ENCODE assay signal across 7 cellular contexts in the genomic region with DNA sequence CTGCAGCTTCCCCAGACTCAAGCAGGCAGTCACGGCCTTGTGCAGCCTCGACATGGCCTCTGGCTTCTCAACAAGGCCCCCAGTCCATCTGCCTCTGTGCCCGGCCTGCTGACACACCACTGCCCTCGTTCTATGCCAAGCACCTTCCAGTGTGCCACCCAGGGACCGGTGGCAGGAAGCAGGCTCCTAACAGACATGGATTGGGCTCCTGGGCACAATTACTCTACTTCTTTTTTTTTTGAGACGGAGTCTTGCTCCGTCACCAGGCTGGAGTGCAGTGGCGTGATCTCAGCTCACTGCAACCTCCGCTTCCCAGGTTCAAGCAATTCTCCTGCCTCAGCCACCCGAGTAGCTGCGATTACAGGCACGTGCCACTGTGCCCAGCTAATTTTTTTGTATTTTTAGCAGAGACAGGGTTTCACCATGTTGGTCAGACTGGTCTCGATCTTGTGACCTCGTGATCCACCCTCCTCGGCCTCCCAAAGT. TPM values are rescaled to one million over a fixed set of nuclear protein-coding genes. Genes with fewer than 3 reads are reported as not detected.
DNase-seq lines count a peak whose midpoint lies in the region; ATAC-seq and TF ChIP-seq lines count a peak whose summit lies in the region.
"Not testable (repeated sequence)": the region's sequence is repeated elsewhere in the genome, so short reads cannot be mapped to it uniquely, and the experiment has no call there.

No MANE protein-coding gene starts in this region.

- ATAC-seq in T-helper 17 cell; activated T-cell treated with anti-CD3 and anti-CD28 coated beads, Interleukin-2, amount 50 U/mL, for 72 hours (replicated peaks in 1 of 2); gastroesophageal sphincter; natural killer cell: not testable (repeated sequence)

- H3K27me3 ChIP-seq in ascending aorta, gastroesophageal sphincter: not testable (repeated sequence)

- H3K27ac ChIP-seq in ascending aorta (peak overlapping the region; percentile 19 to 66), gastroesophageal sphincter (peak overlapping the region in 3 of 4 donors; percentile 31 to 61 (median 37))

- TF ChIP-seq EP300 in gastroesophageal sphincter (IDR thresholded peaks at IDR 0.05), result not testable (repeated sequence)

- H3K4me3 ChIP-seq in GM12875 (ENCODE audit: low read depth, low read length), result peak overlapping the region; percentile 5
- not testable (repeated sequence) for H3K4me3 ChIP-seq in ascending aorta, gastroesophageal sphincter

- 69 to 73% methylated on average over 9 of the region's 15 CpGs for WGBS in gastroesophageal sphincter (ENCODE audit: low coverage in 1 of 2), 2 donors

- H3K4me3 Mint-ChIP-seq in T-helper 17 cell (peak overlapping the region; percentile 91), natural killer cell (peak overlapping the region; percentile 49)
- H3K4me3 Mint-ChIP-seq in activated T-cell treated with anti-CD3 and anti-CD28 coated beads, Interleukin-2, amount 50 U/mL, for 72 hours, result peak overlapping the region; percentile 87 to 91
- H3K4me3 Mint-ChIP-seq in stimulated activated naive CD8-positive, alpha-beta T cell treated with anti-CD3 and anti-CD28 coated beads, Interleukin-15, Interleukin-2, amounts not matched to agents 100 ng/mL and 50 ng/mL, for 24 hours, result peak overlapping the region; percentile 65

- intact Hi-C loops in ascending aorta (cut with DNase I), result not testable (repeated sequence)
- intact Hi-C loops in natural killer cell (cut with micrococcal nuclease), result loop anchor here (2.0 to 5.0 kb wide), 2 partner anchors 53 to 138 kb away; partner anchors contain the start of gene CAB39

- H3K4me1 Mint-ChIP-seq in T-helper 17 cell (peaks cover 71% of the 10 kb centered on the region), natural killer cell (peaks cover 59 to 75% of the 10 kb centered on the region in 2 donors)
- peaks cover 95% of the 10 kb centered on the region for H3K4me1 Mint-ChIP-seq in activated T-cell treated with anti-CD3 and anti-CD28 coated beads, Interleukin-2, amount 50 U/mL, for 72 hours (ENCODE audit: low read depth)
- peaks cover 95% of the 10 kb centered on the region for H3K4me1 Mint-ChIP-seq in stimulated activated naive CD8-positive, alpha-beta T cell treated with anti-CD3 and anti-CD28 coated beads, Interleukin-15, Interleukin-2, amounts not matched to agents 100 ng/mL and 50 ng/mL, for 24 hours (ENCODE audit: low read depth)

- not testable (repeated sequence) for DNase-seq in T-helper 17 cell; activated T-cell treated with anti-CD3 and anti-CD28 coated beads, Interleukin-2, amount 50 U/mL, for 72 hours; ascending aorta (ENCODE audit: low spot score in 2 of 2); natural killer cell

- not testable (repeated sequence) for TF ChIP-seq POLR2A in gastroesophageal sphincter (IDR thresholded peaks at IDR 0.05)

- H3K4me1 ChIP-seq in ascending aorta, result not testable (repeated sequence)
- peaks cover 0 to 18% (median 0%) of the 10 kb centered on the region in 3 donors for H3K4me1 ChIP-seq in gastroesophageal sphincter

- H3K27me3 Mint-ChIP-seq in T-helper 17 cell; activated T-cell treated with anti-CD3 and anti-CD28 coated beads, Interleukin-2, amount 50 U/mL, for 72 hours (ENCODE audit: low read depth); natural killer cell (ENCODE audit: low read depth in 2 of 2); stimulated activated naive CD8-positive, alpha-beta T cell treated with anti-CD3 and anti-CD28 coated beads, Interleukin-15, Interleukin-2, amounts not matched to agents 100 ng/mL and 50 ng/mL, for 24 hours: not testable (repeated sequence)

- H3K27ac Mint-ChIP-seq in T-helper 17 cell (peak overlapping the region; percentile 96), natural killer cell (peak overlapping the region; percentile 70 to 93)
- H3K27ac Mint-ChIP-seq in activated T-cell treated with anti-CD3 and anti-CD28 coated beads, Interleukin-2, amount 50 U/mL, for 72 hours, result peak overlapping the region; percentile 95
- peak overlapping the region; percentile 99 for H3K27ac Mint-ChIP-seq in stimulated activated naive CD8-positive, alpha-beta T cell treated with anti-CD3 and anti-CD28 coated beads, Interleukin-15, Interleukin-2, amounts not matched to agents 100 ng/mL and 50 ng/mL, for 24 hours

- TF ChIP-seq CTCF in GM12875 (IDR thresholded peaks at IDR 0.05; ENCODE audit: borderline replicate concordance, insufficient read depth, low read depth, low read length); ascending aorta (IDR thresholded peaks at IDR 0.05); gastroesophageal sphincter (IDR thresholded peaks at IDR 0.05); natural killer cell (IDR thresholded peaks at IDR 0.05): not testable (repeated sequence)

- not testable (repeated sequence) for H3K36me3 Mint-ChIP-seq in T-helper 17 cell (ENCODE audit: low read depth); activated T-cell treated with anti-CD3 and anti-CD28 coated beads, Interleukin-2, amount 50 U/mL, for 72 hours (ENCODE audit: insufficient read depth in 2 of 2); natural killer cell; stimulated activated naive CD8-positive, alpha-beta T cell treated with anti-CD3 and anti-CD28 coated beads, Interleukin-15, Interleukin-2, amounts not matched to agents 100 ng/mL and 50 ng/mL, for 24 hours (ENCODE audit: low read depth)

- not testable (repeated sequence) for H3K9me3 ChIP-seq in T-helper 17 cell (ENCODE audit: control insufficient read depth, low read length, poor library complexity, severe bottlenecking); ascending aorta; gastroesophageal sphincter

- H3K36me3 ChIP-seq in ascending aorta, gastroesophageal sphincter: not testable (repeated sequence)

- H3K9me3 Mint-ChIP-seq in activated T-cell treated with anti-CD3 and anti-CD28 coated beads, Interleukin-2, amount 50 U/mL, for 72 hours; natural killer cell; stimulated activated naive CD8-positive, alpha-beta T cell treated with anti-CD3 and anti-CD28 coated beads, Interleukin-15, Interleukin-2, amounts not matched to agents 100 ng/mL and 50 ng/mL, for 24 hours: not testable (repeated sequence)

RNA-seq across cellular contexts. Expression of gene CAB39, which starts 52.9 kb away (rescaled TPM):
- total RNA-seq in T-helper 17 cell (10 to 100 TPM; 82.3 to 89.8 TPM), ascending aorta (62.9 TPM), gastroesophageal sphincter (100 to 1,000 TPM in 3 of 4 donors, 10 to 100 TPM in 1; 88.5 to 115 (median 108) TPM), natural killer cell (10 to 100 TPM; 75.4 to 96.5 (median 90.5) TPM)
- total RNA-seq in activated T-cell treated with anti-CD3 and anti-CD28 coated beads, Interleukin-2, amount 50 U/mL, for 72 hours, result 100 to 1,000 TPM; 130 to 149 TPM
